Comparison of ENCODE assay signal across 1 cellular context in the genomic region with DNA sequence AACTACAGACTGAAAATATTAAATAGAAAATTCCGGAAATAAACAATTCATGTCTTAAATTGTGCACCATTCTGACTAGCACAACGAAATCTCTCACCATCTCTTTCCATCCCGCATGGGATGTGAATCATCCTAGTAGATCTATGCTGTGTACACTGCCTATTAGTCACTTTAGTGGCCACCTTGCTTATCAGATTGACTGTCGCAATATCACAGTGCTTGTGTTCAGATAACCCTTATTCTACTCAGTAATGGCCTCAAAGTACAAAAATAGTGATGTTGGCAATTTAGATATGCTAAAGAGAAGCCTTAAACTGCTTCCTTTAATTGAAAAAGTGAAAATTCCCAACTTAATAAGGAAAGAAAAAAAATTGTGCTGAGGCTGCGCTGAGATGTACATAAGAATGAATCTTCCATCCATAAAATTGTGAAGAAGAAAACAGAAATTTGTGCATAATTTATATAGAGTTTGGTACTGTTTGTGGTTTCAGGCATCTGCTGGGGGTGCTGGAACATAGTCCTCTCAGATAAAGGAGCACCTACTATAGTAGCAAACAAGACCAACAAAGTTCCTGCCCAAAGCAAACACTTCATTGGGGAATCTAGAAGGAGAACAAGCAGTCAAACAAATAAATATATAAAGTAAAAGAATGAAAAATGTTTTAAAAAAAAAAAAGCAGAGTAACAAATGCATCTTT.
A peak's percentile ranks its signal among the peaks of the same experiment; 100 is the strongest.
TF ChIP-seq lines count a peak whose summit lies in the region.

No MANE protein-coding gene starts in this region.

TF ChIP-seq in HepG2, 621 proteins besides CTCF, POLR2A, EP300 and RAD21 (continued from another document and continues in another):
- no peak for TF ChIP-seq KAT7 (CRISPR knock-in tag; IDR thresholded peaks at IDR 0.05; ENCODE audit: borderline replicate concordance)
- no peak for TF ChIP-seq ZNF547 (CRISPR knock-in tag; IDR thresholded peaks at IDR 0.05)
- TF ChIP-seq, protein P1, sequence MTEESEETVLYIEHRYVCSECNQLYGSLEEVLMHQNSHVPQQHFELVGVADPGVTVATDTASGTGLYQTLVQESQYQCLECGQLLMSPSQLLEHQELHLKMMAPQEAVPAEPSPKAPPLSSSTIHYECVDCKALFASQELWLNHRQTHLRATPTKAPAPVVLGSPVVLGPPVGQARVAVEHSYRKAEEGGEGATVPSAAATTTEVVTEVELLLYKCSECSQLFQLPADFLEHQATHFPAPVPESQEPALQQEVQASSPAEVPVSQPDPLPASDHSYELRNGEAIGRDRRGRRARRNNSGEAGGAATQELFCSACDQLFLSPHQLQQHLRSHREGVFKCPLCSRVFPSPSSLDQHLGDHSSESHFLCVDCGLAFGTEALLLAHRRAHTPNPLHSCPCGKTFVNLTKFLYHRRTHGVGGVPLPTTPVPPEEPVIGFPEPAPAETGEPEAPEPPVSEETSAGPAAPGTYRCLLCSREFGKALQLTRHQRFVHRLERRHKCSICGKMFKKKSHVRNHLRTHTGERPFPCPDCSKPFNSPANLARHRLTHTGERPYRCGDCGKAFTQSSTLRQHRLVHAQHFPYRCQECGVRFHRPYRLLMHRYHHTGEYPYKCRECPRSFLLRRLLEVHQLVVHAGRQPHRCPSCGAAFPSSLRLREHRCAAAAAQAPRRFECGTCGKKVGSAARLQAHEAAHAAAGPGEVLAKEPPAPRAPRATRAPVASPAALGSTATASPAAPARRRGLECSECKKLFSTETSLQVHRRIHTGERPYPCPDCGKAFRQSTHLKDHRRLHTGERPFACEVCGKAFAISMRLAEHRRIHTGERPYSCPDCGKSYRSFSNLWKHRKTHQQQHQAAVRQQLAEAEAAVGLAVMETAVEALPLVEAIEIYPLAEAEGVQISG (CRISPR knock-in tag; IDR thresholded peaks at IDR 0.05): no peak
- no peak for TF ChIP-seq EZH2 (conservative IDR thresholded peaks at IDR 0.05; ENCODE audit: low read depth, low read length)
- no peak for TF ChIP-seq ATF1 (CRISPR knock-in tag; IDR thresholded peaks at IDR 0.05)
- no peak for TF ChIP-seq RFXANK (CRISPR knock-in tag; IDR thresholded peaks at IDR 0.05)
- TF ChIP-seq, protein P2, sequence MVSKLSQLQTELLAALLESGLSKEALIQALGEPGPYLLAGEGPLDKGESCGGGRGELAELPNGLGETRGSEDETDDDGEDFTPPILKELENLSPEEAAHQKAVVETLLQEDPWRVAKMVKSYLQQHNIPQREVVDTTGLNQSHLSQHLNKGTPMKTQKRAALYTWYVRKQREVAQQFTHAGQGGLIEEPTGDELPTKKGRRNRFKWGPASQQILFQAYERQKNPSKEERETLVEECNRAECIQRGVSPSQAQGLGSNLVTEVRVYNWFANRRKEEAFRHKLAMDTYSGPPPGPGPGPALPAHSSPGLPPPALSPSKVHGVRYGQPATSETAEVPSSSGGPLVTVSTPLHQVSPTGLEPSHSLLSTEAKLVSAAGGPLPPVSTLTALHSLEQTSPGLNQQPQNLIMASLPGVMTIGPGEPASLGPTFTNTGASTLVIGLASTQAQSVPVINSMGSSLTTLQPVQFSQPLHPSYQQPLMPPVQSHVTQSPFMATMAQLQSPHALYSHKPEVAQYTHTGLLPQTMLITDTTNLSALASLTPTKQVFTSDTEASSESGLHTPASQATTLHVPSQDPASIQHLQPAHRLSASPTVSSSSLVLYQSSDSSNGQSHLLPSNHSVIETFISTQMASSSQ (IDR thresholded peaks at IDR 0.05; ENCODE audit: low read depth): no peak
- TF ChIP-seq, protein P2 (CRISPR knock-in tag; IDR thresholded peaks at IDR 0.05; ENCODE audit: borderline replicate concordance): no peak
- TF ChIP-seq ZNF557 (CRISPR knock-in tag; IDR thresholded peaks at IDR 0.05): no peak
- TF ChIP-seq ZZZ3 (CRISPR knock-in tag; IDR thresholded peaks at IDR 0.05; ENCODE audit: borderline replicate concordance): no peak
- TF ChIP-seq ZNF263 (CRISPR knock-in tag; IDR thresholded peaks at IDR 0.05): no peak
- TF ChIP-seq, protein P3, sequence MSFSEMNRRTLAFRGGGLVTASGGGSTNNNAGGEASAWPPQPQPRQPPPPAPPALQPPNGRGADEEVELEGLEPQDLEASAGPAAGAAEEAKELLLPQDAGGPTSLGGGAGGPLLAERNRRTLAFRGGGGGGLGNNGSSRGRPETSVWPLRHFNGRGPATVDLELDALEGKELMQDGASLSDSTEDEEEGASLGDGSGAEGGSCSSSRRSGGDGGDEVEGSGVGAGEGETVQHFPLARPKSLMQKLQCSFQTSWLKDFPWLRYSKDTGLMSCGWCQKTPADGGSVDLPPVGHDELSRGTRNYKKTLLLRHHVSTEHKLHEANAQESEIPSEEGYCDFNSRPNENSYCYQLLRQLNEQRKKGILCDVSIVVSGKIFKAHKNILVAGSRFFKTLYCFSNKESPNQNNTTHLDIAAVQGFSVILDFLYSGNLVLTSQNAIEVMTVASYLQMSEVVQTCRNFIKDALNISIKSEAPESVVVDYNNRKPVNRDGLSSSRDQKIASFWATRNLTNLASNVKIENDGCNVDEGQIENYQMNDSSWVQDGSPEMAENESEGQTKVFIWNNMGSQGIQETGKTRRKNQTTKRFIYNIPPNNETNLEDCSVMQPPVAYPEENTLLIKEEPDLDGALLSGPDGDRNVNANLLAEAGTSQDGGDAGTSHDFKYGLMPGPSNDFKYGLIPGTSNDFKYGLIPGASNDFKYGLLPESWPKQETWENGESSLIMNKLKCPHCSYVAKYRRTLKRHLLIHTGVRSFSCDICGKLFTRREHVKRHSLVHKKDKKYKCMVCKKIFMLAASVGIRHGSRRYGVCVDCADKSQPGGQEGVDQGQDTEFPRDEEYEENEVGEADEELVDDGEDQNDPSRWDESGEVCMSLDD (CRISPR knock-in tag; IDR thresholded peaks at IDR 0.05; ENCODE audit: borderline replicate concordance): no peak
- peak; percentile 68; the same call in 1 of the 2 replicates for TF ChIP-seq DPF2 (CRISPR knock-in tag; IDR thresholded peaks at IDR 0.05; ENCODE audit: borderline replicate concordance, low read depth)
- TF ChIP-seq GLI4 (CRISPR knock-in tag; IDR thresholded peaks at IDR 0.05; ENCODE audit: borderline replicate concordance): no peak
- no peak for TF ChIP-seq BRD4 (CRISPR knock-in tag; IDR thresholded peaks at IDR 0.05)
- peak; percentile 83 for TF ChIP-seq GATAD2A (CRISPR knock-in tag; IDR thresholded peaks at IDR 0.05)
- TF ChIP-seq, protein P4, sequence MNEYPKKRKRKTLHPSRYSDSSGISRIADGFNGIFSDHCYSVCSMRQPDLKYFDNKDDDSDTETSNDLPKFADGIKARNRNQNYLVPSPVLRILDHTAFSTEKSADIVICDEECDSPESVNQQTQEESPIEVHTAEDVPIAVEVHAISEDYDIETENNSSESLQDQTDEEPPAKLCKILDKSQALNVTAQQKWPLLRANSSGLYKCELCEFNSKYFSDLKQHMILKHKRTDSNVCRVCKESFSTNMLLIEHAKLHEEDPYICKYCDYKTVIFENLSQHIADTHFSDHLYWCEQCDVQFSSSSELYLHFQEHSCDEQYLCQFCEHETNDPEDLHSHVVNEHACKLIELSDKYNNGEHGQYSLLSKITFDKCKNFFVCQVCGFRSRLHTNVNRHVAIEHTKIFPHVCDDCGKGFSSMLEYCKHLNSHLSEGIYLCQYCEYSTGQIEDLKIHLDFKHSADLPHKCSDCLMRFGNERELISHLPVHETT (CRISPR knock-in tag; conservative IDR thresholded peaks at IDR 0.05): no peak
- TF ChIP-seq KLF13 (CRISPR knock-in tag; IDR thresholded peaks at IDR 0.05): no peak
- TF ChIP-seq, protein P5, sequence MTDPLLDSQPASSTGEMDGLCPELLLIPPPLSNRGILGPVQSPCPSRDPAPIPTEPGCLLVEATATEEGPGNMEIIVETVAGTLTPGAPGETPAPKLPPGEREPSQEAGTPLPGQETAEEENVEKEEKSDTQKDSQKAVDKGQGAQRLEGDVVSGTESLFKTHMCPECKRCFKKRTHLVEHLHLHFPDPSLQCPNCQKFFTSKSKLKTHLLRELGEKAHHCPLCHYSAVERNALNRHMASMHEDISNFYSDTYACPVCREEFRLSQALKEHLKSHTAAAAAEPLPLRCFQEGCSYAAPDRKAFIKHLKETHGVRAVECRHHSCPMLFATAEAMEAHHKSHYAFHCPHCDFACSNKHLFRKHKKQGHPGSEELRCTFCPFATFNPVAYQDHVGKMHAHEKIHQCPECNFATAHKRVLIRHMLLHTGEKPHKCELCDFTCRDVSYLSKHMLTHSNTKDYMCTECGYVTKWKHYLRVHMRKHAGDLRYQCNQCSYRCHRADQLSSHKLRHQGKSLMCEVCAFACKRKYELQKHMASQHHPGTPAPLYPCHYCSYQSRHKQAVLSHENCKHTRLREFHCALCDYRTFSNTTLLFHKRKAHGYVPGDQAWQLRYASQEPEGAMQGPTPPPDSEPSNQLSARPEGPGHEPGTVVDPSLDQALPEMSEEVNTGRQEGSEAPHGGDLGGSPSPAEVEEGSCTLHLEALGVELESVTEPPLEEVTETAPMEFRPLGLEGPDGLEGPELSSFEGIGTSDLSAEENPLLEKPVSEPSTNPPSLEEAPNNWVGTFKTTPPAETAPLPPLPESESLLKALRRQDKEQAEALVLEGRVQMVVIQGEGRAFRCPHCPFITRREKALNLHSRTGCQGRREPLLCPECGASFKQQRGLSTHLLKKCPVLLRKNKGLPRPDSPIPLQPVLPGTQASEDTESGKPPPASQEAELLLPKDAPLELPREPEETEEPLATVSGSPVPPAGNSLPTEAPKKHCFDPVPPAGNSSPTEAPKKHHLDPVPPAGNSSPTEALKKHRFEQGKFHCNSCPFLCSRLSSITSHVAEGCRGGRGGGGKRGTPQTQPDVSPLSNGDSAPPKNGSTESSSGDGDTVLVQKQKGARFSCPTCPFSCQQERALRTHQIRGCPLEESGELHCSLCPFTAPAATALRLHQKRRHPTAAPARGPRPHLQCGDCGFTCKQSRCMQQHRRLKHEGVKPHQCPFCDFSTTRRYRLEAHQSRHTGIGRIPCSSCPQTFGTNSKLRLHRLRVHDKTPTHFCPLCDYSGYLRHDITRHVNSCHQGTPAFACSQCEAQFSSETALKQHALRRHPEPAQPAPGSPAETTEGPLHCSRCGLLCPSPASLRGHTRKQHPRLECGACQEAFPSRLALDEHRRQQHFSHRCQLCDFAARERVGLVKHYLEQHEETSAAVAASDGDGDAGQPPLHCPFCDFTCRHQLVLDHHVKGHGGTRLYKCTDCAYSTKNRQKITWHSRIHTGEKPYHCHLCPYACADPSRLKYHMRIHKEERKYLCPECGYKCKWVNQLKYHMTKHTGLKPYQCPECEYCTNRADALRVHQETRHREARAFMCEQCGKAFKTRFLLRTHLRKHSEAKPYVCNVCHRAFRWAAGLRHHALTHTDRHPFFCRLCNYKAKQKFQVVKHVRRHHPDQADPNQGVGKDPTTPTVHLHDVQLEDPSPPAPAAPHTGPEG (CRISPR knock-in tag; IDR thresholded peaks at IDR 0.05): no peak
- TF ChIP-seq ADNP (CRISPR knock-in tag; IDR thresholded peaks at IDR 0.05): no peak
- TF ChIP-seq, protein P6, sequence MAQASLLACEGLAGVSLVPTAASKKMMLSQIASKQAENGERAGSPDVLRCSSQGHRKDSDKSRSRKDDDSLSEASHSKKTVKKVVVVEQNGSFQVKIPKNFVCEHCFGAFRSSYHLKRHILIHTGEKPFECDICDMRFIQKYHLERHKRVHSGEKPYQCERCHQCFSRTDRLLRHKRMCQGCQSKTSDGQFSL (CRISPR knock-in tag; IDR thresholded peaks at IDR 0.05): no peak
- TF ChIP-seq ZNF256 (CRISPR knock-in tag; conservative IDR thresholded peaks at IDR 0.05): no peak
- TF ChIP-seq FOXC1 (CRISPR knock-in tag; IDR thresholded peaks at IDR 0.05; ENCODE audit: borderline replicate concordance): no peak
- no peak for TF ChIP-seq ZNF709 (CRISPR knock-in tag; IDR thresholded peaks at IDR 0.05)
- TF ChIP-seq ZNF761 (CRISPR knock-in tag; conservative IDR thresholded peaks at IDR 0.05): no peak
- TF ChIP-seq IKZF4 (CRISPR knock-in tag; IDR thresholded peaks at IDR 0.05; ENCODE audit: borderline replicate concordance, low read depth, not compliant biosample characterization): no peak
- no peak for TF ChIP-seq TEAD2 (CRISPR knock-in tag; IDR thresholded peaks at IDR 0.05)
- TF ChIP-seq ZNF335 (CRISPR knock-in tag; IDR thresholded peaks at IDR 0.05): peak; percentile 96
- TF ChIP-seq, protein P7, sequence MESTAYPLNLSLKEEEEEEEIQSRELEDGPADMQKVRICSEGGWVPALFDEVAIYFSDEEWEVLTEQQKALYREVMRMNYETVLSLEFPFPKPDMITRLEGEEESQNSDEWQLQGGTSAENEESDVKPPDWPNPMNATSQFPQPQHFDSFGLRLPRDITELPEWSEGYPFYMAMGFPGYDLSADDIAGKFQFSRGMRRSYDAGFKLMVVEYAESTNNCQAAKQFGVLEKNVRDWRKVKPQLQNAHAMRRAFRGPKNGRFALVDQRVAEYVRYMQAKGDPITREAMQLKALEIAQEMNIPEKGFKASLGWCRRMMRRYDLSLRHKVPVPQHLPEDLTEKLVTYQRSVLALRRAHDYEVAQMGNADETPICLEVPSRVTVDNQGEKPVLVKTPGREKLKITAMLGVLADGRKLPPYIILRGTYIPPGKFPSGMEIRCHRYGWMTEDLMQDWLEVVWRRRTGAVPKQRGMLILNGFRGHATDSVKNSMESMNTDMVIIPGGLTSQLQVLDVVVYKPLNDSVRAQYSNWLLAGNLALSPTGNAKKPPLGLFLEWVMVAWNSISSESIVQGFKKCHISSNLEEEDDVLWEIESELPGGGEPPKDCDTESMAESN (CRISPR knock-in tag; conservative IDR thresholded peaks at IDR 0.05): no peak
- TF ChIP-seq, protein P8, sequence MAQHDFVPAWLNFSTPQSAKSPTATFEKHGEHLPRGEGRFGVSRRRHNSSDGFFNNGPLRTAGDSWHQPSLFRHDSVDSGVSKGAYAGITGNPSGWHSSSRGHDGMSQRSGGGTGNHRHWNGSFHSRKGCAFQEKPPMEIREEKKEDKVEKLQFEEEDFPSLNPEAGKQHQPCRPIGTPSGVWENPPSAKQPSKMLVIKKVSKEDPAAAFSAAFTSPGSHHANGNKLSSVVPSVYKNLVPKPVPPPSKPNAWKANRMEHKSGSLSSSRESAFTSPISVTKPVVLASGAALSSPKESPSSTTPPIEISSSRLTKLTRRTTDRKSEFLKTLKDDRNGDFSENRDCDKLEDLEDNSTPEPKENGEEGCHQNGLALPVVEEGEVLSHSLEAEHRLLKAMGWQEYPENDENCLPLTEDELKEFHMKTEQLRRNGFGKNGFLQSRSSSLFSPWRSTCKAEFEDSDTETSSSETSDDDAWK (CRISPR knock-in tag; IDR thresholded peaks at IDR 0.05): no peak
- no peak for TF ChIP-seq ZNF331 (CRISPR knock-in tag; IDR thresholded peaks at IDR 0.05)
- no peak for TF ChIP-seq ZNF317 (CRISPR knock-in tag; IDR thresholded peaks at IDR 0.05)
- TF ChIP-seq ZNF564 (CRISPR knock-in tag; IDR thresholded peaks at IDR 0.05): no peak
- no peak for TF ChIP-seq KDM5B (CRISPR knock-in tag; IDR thresholded peaks at IDR 0.05; ENCODE audit: borderline replicate concordance)
